In the genomic region with DNA sequence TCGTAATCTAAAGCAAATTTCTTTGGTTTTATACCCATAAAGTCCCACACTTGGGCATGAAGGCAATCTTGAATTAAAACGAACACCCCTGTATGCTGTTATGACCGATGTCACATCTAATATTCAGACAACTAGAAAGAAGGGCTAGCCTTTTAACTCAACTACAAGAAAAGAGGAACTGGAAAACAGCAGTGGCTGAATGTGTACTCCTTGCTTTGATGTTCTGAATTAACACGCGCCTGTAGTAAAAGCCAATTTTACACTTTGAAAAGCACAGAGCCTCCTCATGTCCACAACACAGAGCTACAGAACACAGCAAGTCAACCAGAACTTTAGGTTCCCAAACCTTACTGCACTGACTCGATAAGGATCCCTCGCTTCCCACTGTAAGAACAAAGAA, we compare ENCODE assay signal across 9 cellular contexts.
A peak's percentile ranks its signal among the peaks of the same experiment; 100 is the strongest.
DNase-seq lines count a peak whose midpoint lies in the region; ATAC-seq, FAIRE-seq and TF ChIP-seq lines count a peak whose summit lies in the region.
"Had no signal": no experiment of that assay in that cellular context is flagged by ENCODE, and none has a peak within 500 bp of the region (broad histone marks: within the 10 kb centered on the region; RNA-seq: fewer than 3 reads in every experiment).

No MANE protein-coding gene starts in this region.

- ATAC-seq in GM18498 (IDR thresholded peaks at IDR 0.05; ENCODE audit: unreplicated experiment) (peak; percentile 83), HG02588 (IDR thresholded peaks at IDR 0.05; ENCODE audit: unreplicated experiment) (peak; percentile 66), HG03457 (IDR thresholded peaks at IDR 0.05; ENCODE audit: unreplicated experiment) (no peak)
- ATAC-seq in natural killer cell treated with Interleukin-12 subunit alpha and Interleukin-12 subunit beta and Interleukin-15 and Interleukin-18, amount 100 ng/mL, for 72 hours, result no peak

- no peaks in the 10 kb centered on the region for H3K36me3 ChIP-seq in kidney (ENCODE audit: control insufficient read depth in 1 of 2, insufficient read depth in 2 of 2, low read length in 2 of 2)

- no peak for TF ChIP-seq CTCF in kidney (IDR thresholded peaks at IDR 0.05; ENCODE audit: borderline replicate concordance, extremely low read depth, insufficient read depth)

- peak; percentile 14 for DNase-seq in SIG-M5 (lab: John Stamatoyannopoulos, UW)
- no peak for DNase-seq in natural killer cell treated with Interleukin-12 subunit alpha and Interleukin-12 subunit beta and Interleukin-15 and Interleukin-18, amount 100 ng/mL, for 72 hours (ENCODE audit: low spot score)
- DNase-seq in RKO (ENCODE audit: low spot score), result no peak
- no peak for DNase-seq in kidney
- no peak for DNase-seq in NCI-H345 treated with DMSO at 0.1 percent for 48 hours (lab: John Stamatoyannopoulos, UW; ENCODE audit: unreplicated experiment)
- DNase-seq: stimulated activated CD4-positive, alpha-beta T cell treated with anti-CD3 and anti-CD28 coated beads, Interleukin-1b, Interleukin-23, amount 100 ng/mL, for 48 hours had no signal

- H3K36me3 Mint-ChIP-seq in natural killer cell treated with Interleukin-12 subunit alpha and Interleukin-12 subunit beta and Interleukin-15 and Interleukin-18, amount 100 ng/mL, for 72 hours, result peaks cover 8% of the 10 kb centered on the region

- intact Hi-C loops in kidney (cut with DNase I), result no loop called here

- H3K4me3 Mint-ChIP-seq in natural killer cell treated with Interleukin-12 subunit alpha and Interleukin-12 subunit beta and Interleukin-15 and Interleukin-18, amount 100 ng/mL, for 72 hours, result peak overlapping the region; percentile 34

- H3K4me3 ChIP-seq in kidney (ENCODE audit: low read length in 2 of 2), result no peak overlapping the region

- H3K27ac ChIP-seq in kidney (ENCODE audit: low read depth in 2 of 2, low read length in 2 of 2), result no peak overlapping the region

- H3K9me3 ChIP-seq in kidney (ENCODE audit: control insufficient read depth in 1 of 2, low read length in 2 of 2), result peaks cover 0 to 5% of the 10 kb centered on the region in 2 donors

- H3K4me1 ChIP-seq in kidney (ENCODE audit: control insufficient read depth in 1 of 2, insufficient read depth in 1 of 2, low read depth in 1 of 2, low read length in 2 of 2), result no peaks in the 10 kb centered on the region

- peaks cover 37 to 41% of the 10 kb centered on the region in 2 donors for H3K4me1 Mint-ChIP-seq in natural killer cell treated with Interleukin-12 subunit alpha and Interleukin-12 subunit beta and Interleukin-15 and Interleukin-18, amount 100 ng/mL, for 72 hours (ENCODE audit: low read depth in 2 of 2)

- H3K27me3 Mint-ChIP-seq in natural killer cell treated with Interleukin-12 subunit alpha and Interleukin-12 subunit beta and Interleukin-15 and Interleukin-18, amount 100 ng/mL, for 72 hours, result peaks cover 0 to 8% of the 10 kb centered on the region in 2 donors

- H3K9me3 Mint-ChIP-seq in natural killer cell treated with Interleukin-12 subunit alpha and Interleukin-12 subunit beta and Interleukin-15 and Interleukin-18, amount 100 ng/mL, for 72 hours, result peaks cover 4% of the 10 kb centered on the region

- H3K27ac Mint-ChIP-seq in natural killer cell treated with Interleukin-12 subunit alpha and Interleukin-12 subunit beta and Interleukin-15 and Interleukin-18, amount 100 ng/mL, for 72 hours, result peak overlapping the region in 1 of 2 donors; percentile 57

- H3K9ac ChIP-seq in kidney (ENCODE audit: low read length in 2 of 2), result no peak overlapping the region

- no peak for FAIRE-seq in kidney (lab: Jason Lieb, UNC)

Comparison
In these comparisons a context has a peak if more than half of its experiments do, and no peak if none do; other contexts are left out.
1. ATAC-seq: peak in GM18498 (single experiment) and HG02588 (single experiment); none in natural killer cell treated with Interleukin-12 subunit alpha and Interleukin-12 subunit beta and Interleukin-15 and Interleukin-18, amount 100 ng/mL, for 72 hours (0 of 2) and HG03457 (single experiment).